In the genomic region with DNA sequence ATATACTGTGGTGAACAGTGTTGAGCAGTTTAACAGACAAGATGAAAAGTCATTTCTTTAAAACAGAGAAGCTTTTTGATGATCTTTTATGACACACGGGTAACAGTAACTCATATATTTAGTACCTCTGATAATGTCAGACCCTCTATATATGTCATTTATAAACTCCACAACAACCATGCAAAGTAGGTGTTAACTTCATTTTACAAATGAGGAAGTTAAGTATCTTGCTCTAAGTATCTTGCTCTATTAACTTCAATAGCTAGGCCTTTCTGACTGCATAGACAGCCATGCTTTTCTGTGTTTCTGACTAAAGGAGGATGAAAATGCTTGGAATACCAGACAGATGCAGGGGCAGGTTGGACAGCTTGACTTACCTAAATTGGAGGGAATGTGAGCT, we compare ENCODE assay signal across 1 cellular context.
TF ChIP-seq lines count a peak whose summit lies in the region.

No MANE protein-coding gene starts in this region.

TF ChIP-seq in GM12878, 131 proteins besides CTCF, POLR2A, EP300 and RAD21:
- TF ChIP-seq, protein P1, sequence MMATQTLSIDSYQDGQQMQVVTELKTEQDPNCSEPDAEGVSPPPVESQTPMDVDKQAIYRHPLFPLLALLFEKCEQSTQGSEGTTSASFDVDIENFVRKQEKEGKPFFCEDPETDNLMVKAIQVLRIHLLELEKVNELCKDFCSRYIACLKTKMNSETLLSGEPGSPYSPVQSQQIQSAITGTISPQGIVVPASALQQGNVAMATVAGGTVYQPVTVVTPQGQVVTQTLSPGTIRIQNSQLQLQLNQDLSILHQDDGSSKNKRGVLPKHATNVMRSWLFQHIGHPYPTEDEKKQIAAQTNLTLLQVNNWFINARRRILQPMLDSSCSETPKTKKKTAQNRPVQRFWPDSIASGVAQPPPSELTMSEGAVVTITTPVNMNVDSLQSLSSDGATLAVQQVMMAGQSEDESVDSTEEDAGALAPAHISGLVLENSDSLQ (IDR thresholded peaks at IDR 0.05): no peak
- TF ChIP-seq MTA3 (IDR thresholded peaks at IDR 0.05; ENCODE audit: borderline replicate concordance, low read length) (no peak), NR2C2 (IDR thresholded peaks at IDR 0.05; ENCODE audit: borderline replicate concordance, control insufficient read depth, insufficient read length, low read depth) (no peak), POLR2AphosphoS5 (IDR thresholded peaks at IDR 0.05; ENCODE audit: low read length) (no peak), ZNF217 (IDR thresholded peaks at IDR 0.05) (no peak), HDAC2 (IDR thresholded peaks at IDR 0.05) (no peak), ZNF622 (IDR thresholded peaks at IDR 0.05) (no peak)
- TF ChIP-seq, protein P2, sequence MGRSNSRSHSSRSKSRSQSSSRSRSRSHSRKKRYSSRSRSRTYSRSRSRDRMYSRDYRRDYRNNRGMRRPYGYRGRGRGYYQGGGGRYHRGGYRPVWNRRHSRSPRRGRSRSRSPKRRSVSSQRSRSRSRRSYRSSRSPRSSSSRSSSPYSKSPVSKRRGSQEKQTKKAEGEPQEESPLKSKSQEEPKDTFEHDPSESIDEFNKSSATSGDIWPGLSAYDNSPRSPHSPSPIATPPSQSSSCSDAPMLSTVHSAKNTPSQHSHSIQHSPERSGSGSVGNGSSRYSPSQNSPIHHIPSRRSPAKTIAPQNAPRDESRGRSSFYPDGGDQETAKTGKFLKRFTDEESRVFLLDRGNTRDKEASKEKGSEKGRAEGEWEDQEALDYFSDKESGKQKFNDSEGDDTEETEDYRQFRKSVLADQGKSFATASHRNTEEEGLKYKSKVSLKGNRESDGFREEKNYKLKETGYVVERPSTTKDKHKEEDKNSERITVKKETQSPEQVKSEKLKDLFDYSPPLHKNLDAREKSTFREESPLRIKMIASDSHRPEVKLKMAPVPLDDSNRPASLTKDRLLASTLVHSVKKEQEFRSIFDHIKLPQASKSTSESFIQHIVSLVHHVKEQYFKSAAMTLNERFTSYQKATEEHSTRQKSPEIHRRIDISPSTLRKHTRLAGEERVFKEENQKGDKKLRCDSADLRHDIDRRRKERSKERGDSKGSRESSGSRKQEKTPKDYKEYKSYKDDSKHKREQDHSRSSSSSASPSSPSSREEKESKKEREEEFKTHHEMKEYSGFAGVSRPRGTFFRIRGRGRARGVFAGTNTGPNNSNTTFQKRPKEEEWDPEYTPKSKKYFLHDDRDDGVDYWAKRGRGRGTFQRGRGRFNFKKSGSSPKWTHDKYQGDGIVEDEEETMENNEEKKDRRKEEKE (IDR thresholded peaks at IDR 0.05): no peak
- TF ChIP-seq, protein P3, sequence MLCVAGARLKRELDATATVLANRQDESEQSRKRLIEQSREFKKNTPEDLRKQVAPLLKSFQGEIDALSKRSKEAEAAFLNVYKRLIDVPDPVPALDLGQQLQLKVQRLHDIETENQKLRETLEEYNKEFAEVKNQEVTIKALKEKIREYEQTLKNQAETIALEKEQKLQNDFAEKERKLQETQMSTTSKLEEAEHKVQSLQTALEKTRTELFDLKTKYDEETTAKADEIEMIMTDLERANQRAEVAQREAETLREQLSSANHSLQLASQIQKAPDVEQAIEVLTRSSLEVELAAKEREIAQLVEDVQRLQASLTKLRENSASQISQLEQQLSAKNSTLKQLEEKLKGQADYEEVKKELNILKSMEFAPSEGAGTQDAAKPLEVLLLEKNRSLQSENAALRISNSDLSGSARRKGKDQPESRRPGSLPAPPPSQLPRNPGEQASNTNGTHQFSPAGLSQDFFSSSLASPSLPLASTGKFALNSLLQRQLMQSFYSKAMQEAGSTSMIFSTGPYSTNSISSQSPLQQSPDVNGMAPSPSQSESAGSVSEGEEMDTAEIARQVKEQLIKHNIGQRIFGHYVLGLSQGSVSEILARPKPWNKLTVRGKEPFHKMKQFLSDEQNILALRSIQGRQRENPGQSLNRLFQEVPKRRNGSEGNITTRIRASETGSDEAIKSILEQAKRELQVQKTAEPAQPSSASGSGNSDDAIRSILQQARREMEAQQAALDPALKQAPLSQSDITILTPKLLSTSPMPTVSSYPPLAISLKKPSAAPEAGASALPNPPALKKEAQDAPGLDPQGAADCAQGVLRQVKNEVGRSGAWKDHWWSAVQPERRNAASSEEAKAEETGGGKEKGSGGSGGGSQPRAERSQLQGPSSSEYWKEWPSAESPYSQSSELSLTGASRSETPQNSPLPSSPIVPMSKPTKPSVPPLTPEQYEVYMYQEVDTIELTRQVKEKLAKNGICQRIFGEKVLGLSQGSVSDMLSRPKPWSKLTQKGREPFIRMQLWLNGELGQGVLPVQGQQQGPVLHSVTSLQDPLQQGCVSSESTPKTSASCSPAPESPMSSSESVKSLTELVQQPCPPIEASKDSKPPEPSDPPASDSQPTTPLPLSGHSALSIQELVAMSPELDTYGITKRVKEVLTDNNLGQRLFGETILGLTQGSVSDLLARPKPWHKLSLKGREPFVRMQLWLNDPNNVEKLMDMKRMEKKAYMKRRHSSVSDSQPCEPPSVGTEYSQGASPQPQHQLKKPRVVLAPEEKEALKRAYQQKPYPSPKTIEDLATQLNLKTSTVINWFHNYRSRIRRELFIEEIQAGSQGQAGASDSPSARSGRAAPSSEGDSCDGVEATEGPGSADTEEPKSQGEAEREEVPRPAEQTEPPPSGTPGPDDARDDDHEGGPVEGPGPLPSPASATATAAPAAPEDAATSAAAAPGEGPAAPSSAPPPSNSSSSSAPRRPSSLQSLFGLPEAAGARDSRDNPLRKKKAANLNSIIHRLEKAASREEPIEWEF (IDR thresholded peaks at IDR 0.05; ENCODE audit: insufficient replicate concordance, low read depth, low read length): no peak
- TF ChIP-seq, protein P4, sequence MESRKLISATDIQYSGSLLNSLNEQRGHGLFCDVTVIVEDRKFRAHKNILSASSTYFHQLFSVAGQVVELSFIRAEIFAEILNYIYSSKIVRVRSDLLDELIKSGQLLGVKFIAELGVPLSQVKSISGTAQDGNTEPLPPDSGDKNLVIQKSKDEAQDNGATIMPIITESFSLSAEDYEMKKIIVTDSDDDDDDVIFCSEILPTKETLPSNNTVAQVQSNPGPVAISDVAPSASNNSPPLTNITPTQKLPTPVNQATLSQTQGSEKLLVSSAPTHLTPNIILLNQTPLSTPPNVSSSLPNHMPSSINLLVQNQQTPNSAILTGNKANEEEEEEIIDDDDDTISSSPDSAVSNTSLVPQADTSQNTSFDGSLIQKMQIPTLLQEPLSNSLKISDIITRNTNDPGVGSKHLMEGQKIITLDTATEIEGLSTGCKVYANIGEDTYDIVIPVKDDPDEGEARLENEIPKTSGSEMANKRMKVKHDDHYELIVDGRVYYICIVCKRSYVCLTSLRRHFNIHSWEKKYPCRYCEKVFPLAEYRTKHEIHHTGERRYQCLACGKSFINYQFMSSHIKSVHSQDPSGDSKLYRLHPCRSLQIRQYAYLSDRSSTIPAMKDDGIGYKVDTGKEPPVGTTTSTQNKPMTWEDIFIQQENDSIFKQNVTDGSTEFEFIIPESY (IDR thresholded peaks at IDR 0.05): no peak
